In genomic region chr9:35637427-35637955, GRCh38 we compare ENCODE assay signal across 5 cellular contexts. TPM values are rescaled to one million over a fixed set of nuclear protein-coding genes. Genes with fewer than 3 reads are reported as not detected.
"Had no signal": no experiment of that assay in that cellular context is flagged by ENCODE, and none has a peak within 500 bp of the region (broad histone marks: within the 10 kb centered on the region; RNA-seq: fewer than 3 reads in every experiment).

No MANE protein-coding gene starts in this region.

RNA-seq across cellular contexts. Expression of gene SIT1, which starts 13.2 kb away (rescaled TPM):
- total RNA-seq: frontal cortex, mesothelial cell of epicardium, osteocyte, SJSA1 had no signal
- polyA plus RNA-seq: keratinocyte had no signal

RNA-seq across cellular contexts. Expression of gene CD72, which starts 19.3 kb away (rescaled TPM):
- total RNA-seq: SJSA1 had no signal
